1 cellular context compared by ENCODE assay signal in genomic region chr14:34460295-34460694, GRCh38.
TF ChIP-seq lines count a peak whose summit lies in the region.

No MANE protein-coding gene starts in this region.

TF ChIP-seq in HepG2, 621 proteins besides CTCF, POLR2A, EP300 and RAD21 (continued from another document):
- TF ChIP-seq ZBTB44 (CRISPR knock-in tag; IDR thresholded peaks at IDR 0.05) (no peak), SMARCE1 (IDR thresholded peaks at IDR 0.05; ENCODE audit: borderline replicate concordance) (no peak), ZNF367 (CRISPR knock-in tag; IDR thresholded peaks at IDR 0.05; ENCODE audit: borderline replicate concordance) (no peak), NR2C2 (CRISPR knock-in tag; IDR thresholded peaks at IDR 0.05; ENCODE audit: borderline replicate concordance) (no peak), SNRNP70 (IDR thresholded peaks at IDR 0.05; ENCODE audit: low read depth, low read length) (no peak), CEBPG (CRISPR knock-in tag; IDR thresholded peaks at IDR 0.05) (0 out of 2 replicates have a peak, but pooled peaks have one; percentile 37), TCF7L2 (IDR thresholded peaks at IDR 0.05; ENCODE audit: low read depth, low read length) (0 out of 2 replicates have a peak, but pooled peaks have one; percentile 23)
